6 cellular contexts compared by ENCODE assay signal in the genomic region with DNA sequence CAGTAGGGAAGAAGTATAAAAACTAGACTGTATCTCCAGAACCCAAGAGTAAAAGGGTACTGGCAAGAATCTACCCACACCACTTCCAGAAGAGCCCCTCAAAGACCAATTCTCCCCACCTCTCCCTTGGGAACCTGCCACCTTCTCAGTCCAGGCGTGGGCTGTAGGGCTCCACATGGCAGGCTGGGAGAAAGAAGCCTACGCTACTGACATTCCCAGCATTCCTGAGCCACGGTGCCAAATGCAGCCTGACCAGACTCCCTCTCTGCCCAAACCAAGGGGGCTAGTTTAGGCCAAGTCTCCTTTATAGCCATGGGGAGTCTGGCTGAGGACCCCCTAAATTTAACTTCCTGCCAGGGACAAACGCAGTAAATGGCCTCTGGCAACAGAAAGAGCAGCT. TPM values are rescaled to one million over a fixed set of nuclear protein-coding genes. Genes with fewer than 3 reads are reported as not detected.
A peak's percentile ranks its signal among the peaks of the same experiment; 100 is the strongest.
DNase-seq lines count a peak whose midpoint lies in the region; ATAC-seq and TF ChIP-seq lines count a peak whose summit lies in the region.

No MANE protein-coding gene starts in this region.

- peaks cover 53% of the 10 kb centered on the region for H3K36me3 Mint-ChIP-seq in activated CD4-positive, alpha-beta T cell treated with anti-CD3 and anti-CD28 coated beads, Interleukin-2, amount 10 ng/mL, durations not matched to agents 7 days and 5 days (ENCODE audit: low read depth)

- peak overlapping the region; percentile 87 for H3K4me3 Mint-ChIP-seq in activated CD4-positive, alpha-beta T cell treated with anti-CD3 and anti-CD28 coated beads, Interleukin-2, amount 10 ng/mL, durations not matched to agents 7 days and 5 days

- ATAC-seq in GM21423 (IDR thresholded peaks at IDR 0.05; ENCODE audit: unreplicated experiment), result no peak

- peaks cover 43% of the 10 kb centered on the region for H3K36me3 ChIP-seq in thymus (ENCODE audit: control insufficient read depth, insufficient read depth)

- CTCF ChIA-PET in activated CD4-positive, alpha-beta T cell treated with anti-CD3 and anti-CD28 coated beads, Interleukin-2, amount 10 ng/mL, durations not matched to agents 7 days and 5 days (lab: Charles Lee), result interaction anchor here (1.0 to 1.6 kb wide), 2 partner anchors 10 to 14 kb away, joined by 3 to 4 read pairs; no protein-coding TSS in a partner anchor

- no peak for DNase-seq in activated CD4-positive, alpha-beta T cell treated with anti-CD3 and anti-CD28 coated beads, Interleukin-2, amount 10 ng/mL, durations not matched to agents 7 days and 5 days
- DNase-seq in activated CD4-positive, alpha-beta T cell treated with anti-CD3 and anti-CD28 coated beads for 1 hour, result no peak
- peak; percentile 53 for DNase-seq in fibroblast of the aortic adventitia (ENCODE audit: low read depth)
- DNase-seq in NCI-H1048 (lab: John Stamatoyannopoulos, UW), result no peak

- POLR2A ChIA-PET in activated CD4-positive, alpha-beta T cell treated with anti-CD3 and anti-CD28 coated beads, Interleukin-2, amount 10 ng/mL, durations not matched to agents 7 days and 5 days (lab: Charles Lee), result no interaction called here

- no peaks in the 10 kb centered on the region for H3K27me3 Mint-ChIP-seq in activated CD4-positive, alpha-beta T cell treated with anti-CD3 and anti-CD28 coated beads, Interleukin-2, amount 10 ng/mL, durations not matched to agents 7 days and 5 days

- H3K9me3 Mint-ChIP-seq in activated CD4-positive, alpha-beta T cell treated with anti-CD3 and anti-CD28 coated beads, Interleukin-2, amount 10 ng/mL, durations not matched to agents 7 days and 5 days, result no peaks in the 10 kb centered on the region

- 81% methylated on average over 4 of the region's 4 CpGs for WGBS in thymus

- H3K4me1 ChIP-seq in thymus (ENCODE audit: control insufficient read depth, insufficient read depth, low read length), result peaks cover 18% of the 10 kb centered on the region

- peak overlapping the region; percentile 64 for H3K27ac Mint-ChIP-seq in activated CD4-positive, alpha-beta T cell treated with anti-CD3 and anti-CD28 coated beads, Interleukin-2, amount 10 ng/mL, durations not matched to agents 7 days and 5 days

- H3K4me3 ChIP-seq in fibroblast of the aortic adventitia (ENCODE audit: low read depth, low read length) (peak overlapping the region; percentile 94), thymus (ENCODE audit: low read length) (peak overlapping the region; percentile 92)

- H3K27me3 ChIP-seq in thymus (ENCODE audit: control insufficient read depth, insufficient read depth), result no peaks in the 10 kb centered on the region

- no peak overlapping the region for H3K27ac ChIP-seq in thymus (ENCODE audit: low read depth)

- H3K4me1 Mint-ChIP-seq in activated CD4-positive, alpha-beta T cell treated with anti-CD3 and anti-CD28 coated beads, Interleukin-2, amount 10 ng/mL, durations not matched to agents 7 days and 5 days, result peaks cover 42% of the 10 kb centered on the region

- no peak for TF ChIP-seq CTCF in fibroblast of the aortic adventitia (IDR thresholded peaks at IDR 0.05; ENCODE audit: insufficient read depth, low read length)

- H3K9me3 ChIP-seq in thymus (ENCODE audit: control insufficient read depth), result no peaks in the 10 kb centered on the region

RNA-seq across cellular contexts. Expression of a gene that starts 2.0 kb away (rescaled TPM):
- total RNA-seq in activated CD4-positive, alpha-beta T cell treated with anti-CD3 and anti-CD28 coated beads, Interleukin-2, amount 10 ng/mL, durations not matched to agents 7 days and 5 days, result 100 to 1,000 TPM; 106 to 131 TPM
- 18.6 and 26.1 TPM in 2 replicates for total RNA-seq in fibroblast of the aortic adventitia (ENCODE audit: low replicate concordance)
- 49.4 TPM for polyA plus RNA-seq in thymus

RNA-seq across cellular contexts. Expression of a gene that starts 11.2 kb away (rescaled TPM):
- total RNA-seq in activated CD4-positive, alpha-beta T cell treated with anti-CD3 and anti-CD28 coated beads, Interleukin-2, amount 10 ng/mL, durations not matched to agents 7 days and 5 days, result not detected
- under 0.01 TPM in 1 of 2 replicates, not detected in the other for total RNA-seq in fibroblast of the aortic adventitia (ENCODE audit: low replicate concordance)
- 0.21 TPM for polyA plus RNA-seq in thymus

RNA-seq across cellular contexts. Expression of a gene that starts 51.6 kb away (rescaled TPM):
- total RNA-seq in activated CD4-positive, alpha-beta T cell treated with anti-CD3 and anti-CD28 coated beads, Interleukin-2, amount 10 ng/mL, durations not matched to agents 7 days and 5 days, result 100 to 1,000 TPM; 384 to 394 TPM
- 114 and 115 TPM in 2 replicates for total RNA-seq in fibroblast of the aortic adventitia (ENCODE audit: low replicate concordance)
- 49.7 TPM for polyA plus RNA-seq in thymus

RNA-seq across cellular contexts. Expression of a gene that starts 54.2 kb away (rescaled TPM):
- total RNA-seq in activated CD4-positive, alpha-beta T cell treated with anti-CD3 and anti-CD28 coated beads, Interleukin-2, amount 10 ng/mL, durations not matched to agents 7 days and 5 days, result not detected
- total RNA-seq in fibroblast of the aortic adventitia (ENCODE audit: low replicate concordance), result 0.09 and 0.49 TPM in 2 replicates
- polyA plus RNA-seq in thymus, result 7.6 TPM

RNA-seq across cellular contexts. Expression of a gene that starts 54.4 kb away (rescaled TPM):
- total RNA-seq in activated CD4-positive, alpha-beta T cell treated with anti-CD3 and anti-CD28 coated beads, Interleukin-2, amount 10 ng/mL, durations not matched to agents 7 days and 5 days, result not detected
- not detected in 2 replicates for total RNA-seq in fibroblast of the aortic adventitia (ENCODE audit: low replicate concordance)
- 12.2 TPM for polyA plus RNA-seq in thymus
